ENCODE assay signal across 21 cellular contexts in the genomic region with DNA sequence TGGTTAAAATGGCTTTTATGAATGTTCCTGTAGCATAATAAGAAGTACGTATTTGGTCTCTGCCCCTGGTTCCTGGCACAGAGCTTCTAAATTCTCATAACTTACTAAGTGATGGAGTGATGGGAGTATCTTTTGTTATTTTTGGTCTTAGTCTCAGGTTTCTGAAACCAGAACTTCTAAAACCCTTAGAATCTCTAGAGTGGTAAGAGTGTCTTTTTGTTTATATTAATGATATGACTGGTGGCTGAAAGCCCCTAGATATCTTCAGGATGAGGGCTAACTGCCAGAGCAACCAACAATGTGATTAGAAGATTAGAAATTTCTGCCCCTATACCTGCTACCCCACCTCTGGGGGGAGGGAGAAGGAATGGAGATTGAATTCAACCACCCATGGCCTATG. TPM values are rescaled to one million over a fixed set of nuclear protein-coding genes. Genes with fewer than 3 reads are reported as not detected.
A peak's percentile ranks its signal among the peaks of the same experiment; 100 is the strongest.
DNase-seq lines count a peak whose midpoint lies in the region; TF ChIP-seq lines count a peak whose summit lies in the region.
"Had no signal": no experiment of that assay in that cellular context is flagged by ENCODE, and none has a peak within 500 bp of the region (broad histone marks: within the 10 kb centered on the region; RNA-seq: fewer than 3 reads in every experiment).

No MANE protein-coding gene starts in this region.

- H3K9ac ChIP-seq in neural cell (ENCODE audit: low read length), result peak overlapping the region; percentile 55

- H3K4me1 Mint-ChIP-seq in activated naive CD4-positive, alpha-beta T cell treated with anti-CD3 and anti-CD28 coated beads for 36 hours (ENCODE audit: low read depth), result peaks cover 41% of the 10 kb centered on the region
- H3K4me1 Mint-ChIP-seq in T-helper 1 cell treated with Interleukin-12 subunit alpha and Interleukin-12 subunit beta and Interleukin-4 antibody, amounts not matched to agents 30 μg/mL and 1 μg/mL, for 36 hours (ENCODE audit: low read depth), result peaks cover 41% of the 10 kb centered on the region

- H2AFZ ChIP-seq in neural cell (ENCODE audit: low read depth, low read length), result no peak overlapping the region

- CTCF ChIA-PET in activated naive CD4-positive, alpha-beta T cell treated with anti-CD3 and anti-CD28 coated beads for 36 hours (lab: Charles Lee), result no interaction called here

- H3F3A ChIP-seq in neural cell (ENCODE audit: insufficient read depth, low read length, poor library complexity, severe bottlenecking), result no peaks in the 10 kb centered on the region

- H4K20me1 ChIP-seq in neural cell (ENCODE audit: insufficient read depth), result no peaks in the 10 kb centered on the region

- TF ChIP-seq EP300 in neural cell (conservative IDR thresholded peaks at IDR 0.05; ENCODE audit: poor library complexity, severe bottlenecking) (no peak), sigmoid colon (IDR thresholded peaks at IDR 0.05) (no peak)

- H3K4me2 ChIP-seq in neural cell (ENCODE audit: low read length), result peak overlapping the region; percentile 66

- no peaks in the 10 kb centered on the region for H3K9me2 ChIP-seq in neural cell (ENCODE audit: insufficient read depth, low read length)

- peaks cover 11% of the 10 kb centered on the region for H3K36me3 Mint-ChIP-seq in activated naive CD4-positive, alpha-beta T cell treated with anti-CD3 and anti-CD28 coated beads for 36 hours (ENCODE audit: low read depth)
- H3K36me3 Mint-ChIP-seq in T-helper 1 cell treated with Interleukin-12 subunit alpha and Interleukin-12 subunit beta and Interleukin-4 antibody, amounts not matched to agents 30 μg/mL and 1 μg/mL, for 36 hours (ENCODE audit: low read depth), result peaks cover 22% of the 10 kb centered on the region

- peak overlapping the region; percentile 87 for H3K27ac Mint-ChIP-seq in activated naive CD4-positive, alpha-beta T cell treated with anti-CD3 and anti-CD28 coated beads for 36 hours
- H3K27ac Mint-ChIP-seq in T-helper 1 cell treated with Interleukin-12 subunit alpha and Interleukin-12 subunit beta and Interleukin-4 antibody, amounts not matched to agents 30 μg/mL and 1 μg/mL, for 36 hours, result peak overlapping the region; percentile 9
- H3K27ac Mint-ChIP-seq: CD4-positive, CD25-positive, alpha-beta regulatory T cell had no signal

- no peak overlapping the region for H3K4me3 Mint-ChIP-seq in activated naive CD4-positive, alpha-beta T cell treated with anti-CD3 and anti-CD28 coated beads for 36 hours
- H3K4me3 Mint-ChIP-seq in T-helper 1 cell treated with Interleukin-12 subunit alpha and Interleukin-12 subunit beta and Interleukin-4 antibody, amounts not matched to agents 30 μg/mL and 1 μg/mL, for 36 hours, result no peak overlapping the region
- H3K4me3 Mint-ChIP-seq: CD4-positive, CD25-positive, alpha-beta regulatory T cell had no signal

- intact Hi-C loops in activated naive CD4-positive, alpha-beta T cell treated with anti-CD3 and anti-CD28 coated beads for 36 hours (cut with micrococcal nuclease), result loop anchor here (1.0 to 2.0 kb wide), 2 partner anchors 20 to 24 kb away; no protein-coding TSS in a partner anchor
- intact Hi-C loops in sigmoid colon (cut with DNase I), result no loop called here

- H3K9me3 ChIP-seq in neural cell (ENCODE audit: low read length) (no peaks in the 10 kb centered on the region), sigmoid colon (no peaks in the 10 kb centered on the region)
- H3K9me3 ChIP-seq: Peyer's patch, SJCRH30 had no signal

- 92 to 93% methylated on average over 1 of the region's 1 CpG for WGBS in sigmoid colon, 2 donors

- no peak for TF ChIP-seq POLR2A in sigmoid colon (IDR thresholded peaks at IDR 0.05)

- no peaks in the 10 kb centered on the region for H3K27me3 Mint-ChIP-seq in activated naive CD4-positive, alpha-beta T cell treated with anti-CD3 and anti-CD28 coated beads for 36 hours (ENCODE audit: low read depth)
- no peaks in the 10 kb centered on the region for H3K27me3 Mint-ChIP-seq in T-helper 1 cell treated with Interleukin-12 subunit alpha and Interleukin-12 subunit beta and Interleukin-4 antibody, amounts not matched to agents 30 μg/mL and 1 μg/mL, for 36 hours (ENCODE audit: low read depth)

- no peaks in the 10 kb centered on the region for H3K27me3 ChIP-seq in neural cell (ENCODE audit: insufficient read depth, low read depth, low read length)
- H3K27me3 ChIP-seq in sigmoid colon, result no peaks in the 10 kb centered on the region
- H3K27me3 ChIP-seq: Peyer's patch, SJCRH30 had no signal

- TF ChIP-seq CTCF in GM12865 (IDR thresholded peaks at IDR 0.05; ENCODE audit: insufficient read depth, low read depth, low read length, missing control alignments), result no peak
- TF ChIP-seq CTCF in neural cell (IDR thresholded peaks at IDR 0.05; ENCODE audit: poor library complexity, severe bottlenecking), result no peak
- TF ChIP-seq CTCF in sigmoid colon (IDR thresholded peaks at IDR 0.05), result no peak

- no peak for DNase-seq in activated naive CD4-positive, alpha-beta T cell treated with anti-CD3 and anti-CD28 coated beads for 36 hours
- no peak for DNase-seq in activated naive CD4-positive, alpha-beta T cell treated with anti-CD3 and anti-CD28 coated beads, Interleukin-2, amount 50 U/mL, for 16 hours
- DNase-seq in GM12865 (ENCODE audit: low read depth), result peak; percentile 16
- DNase-seq in HuH-7 (ENCODE audit: low spot score), result no peak
- no peak for DNase-seq in sigmoid colon
- DNase-seq: CD4-positive, CD25-positive, alpha-beta regulatory T cell; DMS79; GOT3; HCEC 1CT; KG1; NCI-H1092 treated with DMSO at 0.1 percent for 48 hours; NCI-H1436 treated with DMSO at 0.1 percent for 48 hours; NCI-H2029 treated with DMSO at 0.1 percent for 48 hours; NCI-H226; NCI-H510A treated with DMSO at 0.1 percent for 48 hours; NCI-H748 treated with DMSO at 0.1 percent for 48 hours; Peyer's patch; SJCRH30 had no signal

- H3K4me3 ChIP-seq in GM12865 (ENCODE audit: low read depth, low read length), result no peak overlapping the region
- H3K4me3 ChIP-seq in neural cell (ENCODE audit: low read length), result peak overlapping the region; percentile 39
- no peak overlapping the region for H3K4me3 ChIP-seq in sigmoid colon
- H3K4me3 ChIP-seq: Peyer's patch, SJCRH30 had no signal

- H3K79me2 ChIP-seq in neural cell (replicated peaks; ENCODE audit: insufficient read depth, low read length), result no peaks in the 10 kb centered on the region

- H3K27ac ChIP-seq in neural cell (ENCODE audit: low read length) (peak overlapping the region; percentile 93), sigmoid colon (no peak overlapping the region)
- H3K27ac ChIP-seq: HL-60, Peyer's patch, SJCRH30 had no signal

- peaks cover 0 to 16% (median 10%) of the 10 kb centered on the region in 4 donors for H3K4me1 ChIP-seq in sigmoid colon
- H3K4me1 ChIP-seq: Peyer's patch, SJCRH30 had no signal

- no peaks in the 10 kb centered on the region for H3K36me3 ChIP-seq in neural cell (ENCODE audit: insufficient read depth, low read length)
- H3K36me3 ChIP-seq in sigmoid colon, result no peaks in the 10 kb centered on the region
- H3K36me3 ChIP-seq: Peyer's patch, SJCRH30 had no signal

- no peak for TF ChIP-seq RAD21 in neural cell (conservative IDR thresholded peaks at IDR 0.05)

- peaks cover 20% of the 10 kb centered on the region for H3K9me3 Mint-ChIP-seq in activated naive CD4-positive, alpha-beta T cell treated with anti-CD3 and anti-CD28 coated beads for 36 hours
- peaks cover 28% of the 10 kb centered on the region for H3K9me3 Mint-ChIP-seq in T-helper 1 cell treated with Interleukin-12 subunit alpha and Interleukin-12 subunit beta and Interleukin-4 antibody, amounts not matched to agents 30 μg/mL and 1 μg/mL, for 36 hours

TF ChIP-seq in neural cell, 6 proteins besides CTCF, POLR2A, EP300 and RAD21:
- no peak for TF ChIP-seq TAF1 (IDR thresholded peaks at IDR 0.05; ENCODE audit: low read depth)
- no peak for TF ChIP-seq EZH2 (IDR thresholded peaks at IDR 0.05; ENCODE audit: borderline replicate concordance, insufficient read depth, low read length, poor library complexity, severe bottlenecking)
- TF ChIP-seq, protein P1, sequence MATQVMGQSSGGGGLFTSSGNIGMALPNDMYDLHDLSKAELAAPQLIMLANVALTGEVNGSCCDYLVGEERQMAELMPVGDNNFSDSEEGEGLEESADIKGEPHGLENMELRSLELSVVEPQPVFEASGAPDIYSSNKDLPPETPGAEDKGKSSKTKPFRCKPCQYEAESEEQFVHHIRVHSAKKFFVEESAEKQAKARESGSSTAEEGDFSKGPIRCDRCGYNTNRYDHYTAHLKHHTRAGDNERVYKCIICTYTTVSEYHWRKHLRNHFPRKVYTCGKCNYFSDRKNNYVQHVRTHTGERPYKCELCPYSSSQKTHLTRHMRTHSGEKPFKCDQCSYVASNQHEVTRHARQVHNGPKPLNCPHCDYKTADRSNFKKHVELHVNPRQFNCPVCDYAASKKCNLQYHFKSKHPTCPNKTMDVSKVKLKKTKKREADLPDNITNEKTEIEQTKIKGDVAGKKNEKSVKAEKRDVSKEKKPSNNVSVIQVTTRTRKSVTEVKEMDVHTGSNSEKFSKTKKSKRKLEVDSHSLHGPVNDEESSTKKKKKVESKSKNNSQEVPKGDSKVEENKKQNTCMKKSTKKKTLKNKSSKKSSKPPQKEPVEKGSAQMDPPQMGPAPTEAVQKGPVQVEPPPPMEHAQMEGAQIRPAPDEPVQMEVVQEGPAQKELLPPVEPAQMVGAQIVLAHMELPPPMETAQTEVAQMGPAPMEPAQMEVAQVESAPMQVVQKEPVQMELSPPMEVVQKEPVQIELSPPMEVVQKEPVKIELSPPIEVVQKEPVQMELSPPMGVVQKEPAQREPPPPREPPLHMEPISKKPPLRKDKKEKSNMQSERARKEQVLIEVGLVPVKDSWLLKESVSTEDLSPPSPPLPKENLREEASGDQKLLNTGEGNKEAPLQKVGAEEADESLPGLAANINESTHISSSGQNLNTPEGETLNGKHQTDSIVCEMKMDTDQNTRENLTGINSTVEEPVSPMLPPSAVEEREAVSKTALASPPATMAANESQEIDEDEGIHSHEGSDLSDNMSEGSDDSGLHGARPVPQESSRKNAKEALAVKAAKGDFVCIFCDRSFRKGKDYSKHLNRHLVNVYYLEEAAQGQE (IDR thresholded peaks at IDR 0.05; ENCODE audit: borderline replicate concordance), result no peak
- no peak for TF ChIP-seq SMC3 (conservative IDR thresholded peaks at IDR 0.05; ENCODE audit: poor library complexity)
- no peak for TF ChIP-seq MXI1 (conservative IDR thresholded peaks at IDR 0.05; ENCODE audit: poor library complexity, severe bottlenecking)
- no peak for TF ChIP-seq POLR2AphosphoS5 (IDR thresholded peaks at IDR 0.05)

RNA-seq across cellular contexts. Expression of a gene that starts 45.8 kb away (rescaled TPM):
- total RNA-seq in activated naive CD4-positive, alpha-beta T cell treated with anti-CD3 and anti-CD28 coated beads for 36 hours, result 1 to 10 TPM; 1.7 to 2.2 TPM
- 3.7 TPM in 2 replicates for polyA plus RNA-seq in neural cell
- polyA minus RNA-seq in neural cell, result 12.4 and 15.0 TPM in 2 replicates
- 1 to 10 TPM; 2.2 to 5.1 (median 3.8) TPM for total RNA-seq in sigmoid colon
- 1 to 10 TPM; 1.8 to 3.7 (median 1.8) TPM for polyA plus RNA-seq in sigmoid colon
